In the genomic region with DNA sequence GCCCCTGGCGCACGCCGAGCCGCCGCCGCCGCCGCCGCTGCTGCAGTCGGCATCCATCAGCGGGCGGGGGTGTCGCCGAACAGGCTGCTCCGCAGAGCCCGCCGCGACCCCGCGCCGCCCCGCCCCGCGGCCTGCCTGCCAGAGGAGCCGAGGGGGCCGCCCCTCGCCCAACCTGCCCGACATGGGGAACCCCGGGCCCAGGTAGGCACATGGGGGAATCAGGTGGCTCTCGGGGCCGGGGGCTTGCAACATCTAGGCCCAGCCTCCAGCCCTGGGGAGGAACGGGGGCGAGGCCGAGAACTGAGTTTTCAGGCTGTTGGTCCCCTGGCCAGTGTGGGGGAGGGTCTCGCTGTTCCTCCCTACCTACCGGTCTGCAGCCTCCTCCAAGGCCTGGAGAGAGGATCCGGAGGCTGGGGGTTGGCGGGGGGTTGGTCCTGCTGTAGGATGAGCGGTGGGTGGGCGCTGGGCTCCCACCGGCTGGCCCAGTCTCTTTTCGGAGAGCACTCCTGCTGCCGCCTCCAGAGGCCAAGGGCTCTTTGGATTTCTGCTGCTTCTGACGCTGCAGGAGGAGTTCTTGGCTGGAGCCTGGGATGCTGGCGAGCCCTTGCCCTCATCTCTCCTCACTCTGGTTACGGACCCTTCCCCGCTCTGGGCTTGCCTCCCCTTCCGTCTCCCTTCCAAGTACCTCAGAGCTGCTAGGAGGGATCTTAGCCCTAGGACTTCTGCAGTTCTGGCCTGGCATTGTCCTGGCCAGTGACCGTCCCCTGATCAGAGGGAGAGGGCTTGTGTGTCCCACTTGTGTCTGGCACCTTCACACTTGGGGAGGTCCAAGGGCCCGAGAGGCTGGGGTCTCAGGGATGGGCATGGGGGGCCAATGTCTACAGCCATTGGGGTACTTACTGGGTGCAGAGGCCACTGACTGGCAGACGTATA, we compare ENCODE assay signal across 8 cellular contexts.
DNase-seq lines count a peak whose midpoint lies in the region; ATAC-seq and TF ChIP-seq lines count a peak whose summit lies in the region.

TSS of gene EPB41L1 (plus strand) at position 45 of the 933 bp plus-strand sequence. CDS start 19,038 bp downstream, outside the sequence.

- H3K27me3 Mint-ChIP-seq in stimulated activated naive CD8-positive, alpha-beta T cell treated with anti-CD3 and anti-CD28 coated beads, Interleukin-15, Interleukin-2, amounts not matched to agents 100 ng/mL and 50 ng/mL, for 24 hours, result peaks cover 12% of the 10 kb centered on the region

- H3K36me3 ChIP-seq in iPS DF 6.9 (ENCODE audit: control insufficient read depth, insufficient read depth, low read length), result no peaks in the 10 kb centered on the region

- TF ChIP-seq CTCF in retinal pigment epithelial cell (conservative IDR thresholded peaks at IDR 0.05; ENCODE audit: low read depth, low read length), result no peak

- H3K27me3 ChIP-seq in iPS DF 6.9 (ENCODE audit: control insufficient read depth, insufficient read depth, low read length), result no peaks in the 10 kb centered on the region

- DNase-seq in stimulated activated naive CD8-positive, alpha-beta T cell treated with anti-CD3 and anti-CD28 coated beads, Interleukin-15, Interleukin-2, amounts not matched to agents 100 U/mL and 50 U/mL, for 24 hours, result no peak
- DNase-seq in anterior cingulate cortex (lab: John Stamatoyannopoulos, UW) (peak in 32 of 58 donors; percentile 40 to 80 (median 58)), iPS DF 6.9 (ENCODE audit: low read depth, low spot score) (no peak), retinal pigment epithelial cell (ENCODE audit: low read depth) (no peak), NCI-H2081 (lab: John Stamatoyannopoulos, UW) (no peak), LoVo (ENCODE audit: low spot score) (no peak)

- ATAC-seq in stimulated activated naive CD8-positive, alpha-beta T cell treated with anti-CD3 and anti-CD28 coated beads, Interleukin-15, Interleukin-2, amounts not matched to agents 100 U/mL and 50 U/mL, for 24 hours, result no peak
- no peak for ATAC-seq in GM19397 (IDR thresholded peaks at IDR 0.05; ENCODE audit: unreplicated experiment)

- H3K4me1 Mint-ChIP-seq in stimulated activated naive CD8-positive, alpha-beta T cell treated with anti-CD3 and anti-CD28 coated beads, Interleukin-15, Interleukin-2, amounts not matched to agents 100 ng/mL and 50 ng/mL, for 24 hours (ENCODE audit: low read depth), result peaks cover 3% of the 10 kb centered on the region

- no peak within 1 kb of the TSS for H3K27ac ChIP-seq in iPS DF 6.9 (ENCODE audit: low read length)

- H3K4me3 Mint-ChIP-seq in stimulated activated naive CD8-positive, alpha-beta T cell treated with anti-CD3 and anti-CD28 coated beads, Interleukin-15, Interleukin-2, amounts not matched to agents 100 ng/mL and 50 ng/mL, for 24 hours, result peak within 1 kb of the TSS; percentile 75

- H3K27ac Mint-ChIP-seq in stimulated activated naive CD8-positive, alpha-beta T cell treated with anti-CD3 and anti-CD28 coated beads, Interleukin-15, Interleukin-2, amounts not matched to agents 100 ng/mL and 50 ng/mL, for 24 hours, result no peak within 1 kb of the TSS

- H3K36me3 Mint-ChIP-seq in stimulated activated naive CD8-positive, alpha-beta T cell treated with anti-CD3 and anti-CD28 coated beads, Interleukin-15, Interleukin-2, amounts not matched to agents 100 ng/mL and 50 ng/mL, for 24 hours (ENCODE audit: low read depth), result no peaks in the 10 kb centered on the region

- no peaks in the 10 kb centered on the region for H3K9me3 Mint-ChIP-seq in stimulated activated naive CD8-positive, alpha-beta T cell treated with anti-CD3 and anti-CD28 coated beads, Interleukin-15, Interleukin-2, amounts not matched to agents 100 ng/mL and 50 ng/mL, for 24 hours

- no CpG with 5 or more reads among the region's 51 CpGs for WGBS in iPS DF 6.9 (ENCODE audit: insufficient coverage, insufficient read length)

- peak within 1 kb of the TSS; percentile 72; the same call in 1 of the 2 replicates for H3K4me3 ChIP-seq in iPS DF 6.9 (ENCODE audit: low read length)
- H3K4me3 ChIP-seq in retinal pigment epithelial cell (ENCODE audit: low read length), result peak within 1 kb of the TSS; percentile 67

- H3K9me3 ChIP-seq in iPS DF 6.9 (ENCODE audit: control insufficient read depth, insufficient read depth, low read length), result no peaks in the 10 kb centered on the region

- H3K4me1 ChIP-seq in iPS DF 6.9 (ENCODE audit: control insufficient read depth, insufficient read depth, low read length), result 0 out of 2 replicates have a peak, but pooled peaks cover 1% of the 10 kb centered on the region

Comparison
In these comparisons a context has a peak if more than half of its experiments do, and no peak if none do; other contexts are left out.
1. DNase-seq: peak in anterior cingulate cortex (32 of 58); none in stimulated activated naive CD8-positive, alpha-beta T cell treated with anti-CD3 and anti-CD28 coated beads, Interleukin-15, Interleukin-2, amounts not matched to agents 100 U/mL and 50 U/mL, for 24 hours (single experiment), iPS DF 6.9 (single experiment), retinal pigment epithelial cell (single experiment), NCI-H2081 (0 of 2) and LoVo (single experiment).